8 cellular contexts compared by ENCODE assay signal in genomic region chr2:48254839-48255238, GRCh38.
"Had no signal": no experiment of that assay in that cellular context is flagged by ENCODE, and none has a peak within 500 bp of the region (broad histone marks: within the 10 kb centered on the region; RNA-seq: fewer than 3 reads in every experiment).

No MANE protein-coding gene starts in this region.

- H3K9me3 ChIP-seq: HAP-1 had no signal

- H2AFZ ChIP-seq: GM23248 had no signal

- DNase-seq: GM23248, GOT3, H7, HFFc6, KG1 had no signal

- ATAC-seq: HCT116 had no signal

- H3K4me3 ChIP-seq: GM23248, HAP-1 had no signal

- H3K27ac ChIP-seq: GM23248, HL-60 had no signal

- H3K4me1 ChIP-seq: HAP-1 had no signal

- H3K9ac ChIP-seq: GM23248 had no signal

- H3K36me3 ChIP-seq: HAP-1 had no signal
